ENCODE assay signal across 1 cellular context in the genomic region with DNA sequence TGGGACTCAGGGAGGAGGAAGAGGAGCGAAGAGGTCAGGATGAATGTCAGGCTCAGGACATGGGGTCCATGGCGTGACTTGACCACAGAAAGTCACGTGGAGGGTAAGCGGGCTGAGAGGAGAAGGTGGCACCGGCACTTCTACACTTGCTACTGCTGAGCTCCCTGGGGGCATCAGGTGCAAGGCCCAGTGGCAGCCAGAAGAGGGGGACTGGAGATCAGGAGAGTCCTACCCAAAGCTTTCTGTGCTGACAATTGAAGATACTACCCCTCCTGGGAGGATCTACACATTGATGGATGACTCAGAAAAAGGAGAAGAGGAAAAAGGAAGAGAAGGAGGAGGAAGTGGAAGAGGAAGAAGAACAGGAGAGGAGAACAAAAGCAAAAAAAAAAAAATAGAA.
TF ChIP-seq lines count a peak whose summit lies in the region.

No MANE protein-coding gene starts in this region.

TF ChIP-seq in IMR-90, 13 proteins besides CTCF, POLR2A, EP300 and RAD21 (continued from another document):
- no peak for TF ChIP-seq MAFK (IDR thresholded peaks at IDR 0.05; ENCODE audit: low read depth, low read length)
- no peak for TF ChIP-seq ELK1 (IDR thresholded peaks at IDR 0.05; ENCODE audit: borderline replicate concordance, low read depth, low read length)
TF ChIP-seq in IMR-90: peak in this region for 0.
